18 cellular contexts compared by ENCODE assay signal in the genomic region with DNA sequence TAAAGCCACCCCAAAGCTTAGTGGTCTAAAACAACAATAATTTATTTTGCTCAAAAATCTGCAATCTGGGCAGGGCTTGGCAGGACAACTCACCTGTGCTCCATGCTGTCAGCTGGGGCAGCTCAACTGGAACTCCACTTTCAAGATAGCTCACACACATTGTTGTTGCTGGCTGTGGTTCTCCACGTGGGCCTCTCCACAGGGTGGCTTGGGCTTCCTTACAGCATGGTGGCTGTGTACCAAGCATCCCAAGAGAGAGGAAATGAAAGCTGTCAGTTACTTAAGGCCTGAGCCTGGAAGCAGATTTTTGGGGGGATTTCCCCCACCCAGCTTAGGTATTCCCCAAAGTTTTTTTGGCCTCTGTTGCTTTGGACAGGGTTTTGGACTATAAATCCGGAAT.
DNase-seq lines count a peak whose midpoint lies in the region; ATAC-seq and TF ChIP-seq lines count a peak whose summit lies in the region.
"Had no signal": no experiment of that assay in that cellular context is flagged by ENCODE, and none has a peak within 500 bp of the region (broad histone marks: within the 10 kb centered on the region; RNA-seq: fewer than 3 reads in every experiment).

No MANE protein-coding gene starts in this region.

- no peaks in the 10 kb centered on the region for H3K36me3 Mint-ChIP-seq in activated CD8-positive, alpha-beta T cell treated with anti-CD3 and anti-CD28 coated beads for 36 hours (ENCODE audit: low read depth)
- peaks cover 1% of the 10 kb centered on the region for H3K36me3 Mint-ChIP-seq in activated CD8-positive, alpha-beta T cell treated with anti-CD3 and anti-CD28 coated beads, Interleukin-2, amount 10 ng/mL, durations not matched to agents 7 days and 5 days (ENCODE audit: low read depth)
- H3K36me3 Mint-ChIP-seq in stimulated activated naive B cell treated with anti-CD40 and anti-IgM and Interleukin-4, amounts not matched to agents 10 μg/mL and 1 μg/mL and 100 μg/mL, for 72 hours = peaks cover 0 to 8% of the 10 kb centered on the region in 2 donors
- no peaks in the 10 kb centered on the region for H3K36me3 Mint-ChIP-seq in GM23338 (ENCODE audit: low read depth)
- H3K36me3 Mint-ChIP-seq: CD4-positive, CD25-positive, alpha-beta regulatory T cell had no signal

- no peaks in the 10 kb centered on the region for H3K79me2 ChIP-seq in GM23338 (replicated peaks; ENCODE audit: insufficient read depth)

- H3K4me1 Mint-ChIP-seq in activated CD8-positive, alpha-beta T cell treated with anti-CD3 and anti-CD28 coated beads for 36 hours (ENCODE audit: low read depth) = peaks cover 12% of the 10 kb centered on the region
- peaks cover 18% of the 10 kb centered on the region for H3K4me1 Mint-ChIP-seq in activated CD8-positive, alpha-beta T cell treated with anti-CD3 and anti-CD28 coated beads, Interleukin-2, amount 10 ng/mL, durations not matched to agents 7 days and 5 days (ENCODE audit: low read depth)
- H3K4me1 Mint-ChIP-seq in stimulated activated naive B cell treated with anti-CD40 and anti-IgM and Interleukin-4, amounts not matched to agents 10 μg/mL and 1 μg/mL and 100 μg/mL, for 72 hours = peaks cover 6 to 20% of the 10 kb centered on the region in 2 donors
- H3K4me1 Mint-ChIP-seq in GM23338 = peaks cover 8% of the 10 kb centered on the region; the same call in 2 of the 3 replicates

- no peak overlapping the region for H3K4me3 Mint-ChIP-seq in activated CD8-positive, alpha-beta T cell treated with anti-CD3 and anti-CD28 coated beads for 36 hours
- no peak overlapping the region for H3K4me3 Mint-ChIP-seq in activated CD8-positive, alpha-beta T cell treated with anti-CD3 and anti-CD28 coated beads, Interleukin-2, amount 10 ng/mL, durations not matched to agents 7 days and 5 days
- no peak overlapping the region for H3K4me3 Mint-ChIP-seq in stimulated activated naive B cell treated with anti-CD40 and anti-IgM and Interleukin-4, amounts not matched to agents 10 μg/mL and 1 μg/mL and 100 μg/mL, for 72 hours
- no peak overlapping the region for H3K4me3 Mint-ChIP-seq in GM23338

- H3K4me1 ChIP-seq in GM23338 (ENCODE audit: insufficient read depth) = 0 out of 2 replicates have a peak, but pooled peaks cover 6% of the 10 kb centered on the region

- DNase-seq in activated CD8-positive, alpha-beta T cell treated with anti-CD3 and anti-CD28 coated beads for 36 hours = peak; percentile 7
- DNase-seq in activated CD8-positive, alpha-beta T cell treated with anti-CD3 and anti-CD28 coated beads, Interleukin-2, amount 10 ng/mL, durations not matched to agents 7 days and 5 days = no peak
- DNase-seq in GM12865 (ENCODE audit: low read depth) = peak; percentile 57
- DNase-seq in MV-4-11 (lab: John Stamatoyannopoulos, UW) = peak; percentile 45
- peak; percentile 37 for DNase-seq in stimulated activated naive B cell treated with anti-CD40 and anti-IgM and Interleukin-4, amounts not matched to agents 10 μg/mL and 1 μg/mL and 100 μg/mL, for 72 hours
- no peak for DNase-seq in amniotic stem cell (lab: John Stamatoyannopoulos, UW)
- DNase-seq in GM23338 (ENCODE audit: low spot score) = no peak
- DNase-seq: AML-193; Calu3; CD4-positive, CD25-positive, alpha-beta regulatory T cell; DMS 273 treated with DMSO at 0.1 percent for 48 hours; DMS79 treated with DMSO at 0.1 percent for 48 hours; EL; GM23248; H7; IMR-90; KG1 had no signal

- H2AFZ ChIP-seq in GM23338 = no peak overlapping the region
- H2AFZ ChIP-seq: GM23248 had no signal

- no peak overlapping the region for H3K27ac Mint-ChIP-seq in activated CD8-positive, alpha-beta T cell treated with anti-CD3 and anti-CD28 coated beads for 36 hours
- H3K27ac Mint-ChIP-seq in activated CD8-positive, alpha-beta T cell treated with anti-CD3 and anti-CD28 coated beads, Interleukin-2, amount 10 ng/mL, durations not matched to agents 7 days and 5 days = no peak overlapping the region
- peak overlapping the region; percentile 62 for H3K27ac Mint-ChIP-seq in stimulated activated naive B cell treated with anti-CD40 and anti-IgM and Interleukin-4, amounts not matched to agents 10 μg/mL and 1 μg/mL and 100 μg/mL, for 72 hours
- no peak overlapping the region for H3K27ac Mint-ChIP-seq in GM23338
- H3K27ac Mint-ChIP-seq: CD4-positive, CD25-positive, alpha-beta regulatory T cell had no signal

- no peaks in the 10 kb centered on the region for H4K20me1 ChIP-seq in GM23338 (replicated peaks; ENCODE audit: insufficient read depth)
- H4K20me1 ChIP-seq: BLaER1 treated with 17β-estradiol and CSF1 and Interleukin-3, amounts not matched to agents 10 nM and 100 nM had no signal

- no peak overlapping the region for H3K4me3 ChIP-seq in GM12865 (ENCODE audit: low read depth, low read length)
- H3K4me3 ChIP-seq in GM23338 = no peak overlapping the region
- H3K4me3 ChIP-seq: BLaER1 treated with 17β-estradiol and CSF1 and Interleukin-3, amounts not matched to agents 10 nM and 100 nM; GM23248 had no signal

- H3F3A ChIP-seq in GM23338 (replicated peaks; ENCODE audit: low read depth) = no peaks in the 10 kb centered on the region; the same call in 1 of the 2 replicates

- POLR2A ChIA-PET in activated CD8-positive, alpha-beta T cell treated with anti-CD3 and anti-CD28 coated beads for 36 hours (lab: Charles Lee) = no interaction called here
- POLR2A ChIA-PET in activated CD8-positive, alpha-beta T cell treated with anti-CD3 and anti-CD28 coated beads, Interleukin-2, amount 10 ng/mL, durations not matched to agents 7 days and 5 days (lab: Charles Lee) = no interaction called here

- no peak for ATAC-seq in activated CD8-positive, alpha-beta T cell treated with anti-CD3 and anti-CD28 coated beads for 36 hours
- no peak for ATAC-seq in activated CD8-positive, alpha-beta T cell treated with anti-CD3 and anti-CD28 coated beads, Interleukin-2, amount 10 ng/mL, durations not matched to agents 7 days and 5 days
- ATAC-seq in stimulated activated naive B cell treated with anti-CD40 and anti-IgM and Interleukin-4, amounts not matched to agents 10 μg/mL and 1 μg/mL and 100 μg/mL, for 72 hours (replicated peaks) = peak in 1 of 2 donors; percentile 33
- ATAC-seq in GM23338 = no peak

- peaks cover 3% of the 10 kb centered on the region for H3K27me3 Mint-ChIP-seq in activated CD8-positive, alpha-beta T cell treated with anti-CD3 and anti-CD28 coated beads for 36 hours
- peaks cover 4% of the 10 kb centered on the region for H3K27me3 Mint-ChIP-seq in activated CD8-positive, alpha-beta T cell treated with anti-CD3 and anti-CD28 coated beads, Interleukin-2, amount 10 ng/mL, durations not matched to agents 7 days and 5 days (ENCODE audit: low read depth)
- H3K27me3 Mint-ChIP-seq in stimulated activated naive B cell treated with anti-CD40 and anti-IgM and Interleukin-4, amounts not matched to agents 10 μg/mL and 1 μg/mL and 100 μg/mL, for 72 hours = peaks cover 0 to 7% of the 10 kb centered on the region in 2 donors
- peaks cover 20% of the 10 kb centered on the region for H3K27me3 Mint-ChIP-seq in GM23338 (ENCODE audit: insufficient read depth, low read depth, poor library complexity)
- H3K27me3 Mint-ChIP-seq: CD4-positive, CD25-positive, alpha-beta regulatory T cell had no signal

- CTCF ChIA-PET in activated CD8-positive, alpha-beta T cell treated with anti-CD3 and anti-CD28 coated beads for 36 hours (lab: Charles Lee) = no interaction called here
- CTCF ChIA-PET in activated CD8-positive, alpha-beta T cell treated with anti-CD3 and anti-CD28 coated beads, Interleukin-2, amount 10 ng/mL, durations not matched to agents 7 days and 5 days (lab: Charles Lee) = no interaction called here

- intact Hi-C loops in activated CD8-positive, alpha-beta T cell treated with anti-CD3 and anti-CD28 coated beads for 36 hours (cut with micrococcal nuclease) = loop anchor here (10.0 kb wide), 1 partner anchor 78 kb away; a partner anchor contains a TSS

- H3K27ac ChIP-seq in GM23338 (ENCODE audit: low read depth) = no peak overlapping the region
- H3K27ac ChIP-seq: BLaER1 treated with 17β-estradiol and CSF1 and Interleukin-3, amounts not matched to agents 10 nM and 100 nM; GM23248 had no signal

- no peak overlapping the region for H3K4me2 ChIP-seq in GM23338
- H3K4me2 ChIP-seq: BLaER1 treated with 17β-estradiol and CSF1 and Interleukin-3, amounts not matched to agents 10 nM and 100 nM had no signal

- H3K9me2 ChIP-seq in GM23338 (ENCODE audit: insufficient read depth) = no peaks in the 10 kb centered on the region

- no peak for TF ChIP-seq CTCF in activated CD8-positive, alpha-beta T cell treated with anti-CD3 and anti-CD28 coated beads for 36 hours (IDR thresholded peaks at IDR 0.05)
- no peak for TF ChIP-seq CTCF in GM12865 (IDR thresholded peaks at IDR 0.05; ENCODE audit: insufficient read depth, low read depth, low read length, missing control alignments)
- TF ChIP-seq CTCF in GM23338 (conservative IDR thresholded peaks at IDR 0.05; ENCODE audit: low read depth in 2 of 2) = no peak

- no peaks in the 10 kb centered on the region for H3K36me3 ChIP-seq in GM23338 (ENCODE audit: insufficient read depth)
- H3K36me3 ChIP-seq: BLaER1 treated with 17β-estradiol and CSF1 and Interleukin-3, amounts not matched to agents 10 nM and 100 nM had no signal

- H3K9me3 Mint-ChIP-seq in activated CD8-positive, alpha-beta T cell treated with anti-CD3 and anti-CD28 coated beads for 36 hours = no peaks in the 10 kb centered on the region
- H3K9me3 Mint-ChIP-seq in activated CD8-positive, alpha-beta T cell treated with anti-CD3 and anti-CD28 coated beads, Interleukin-2, amount 10 ng/mL, durations not matched to agents 7 days and 5 days (ENCODE audit: insufficient read depth) = no peaks in the 10 kb centered on the region
- H3K9me3 Mint-ChIP-seq in stimulated activated naive B cell treated with anti-CD40 and anti-IgM and Interleukin-4, amounts not matched to agents 10 μg/mL and 1 μg/mL and 100 μg/mL, for 72 hours = peaks cover 0 to 2% of the 10 kb centered on the region in 2 donors
- H3K9me3 Mint-ChIP-seq in GM23338 = 0 out of 3 replicates have a peak, but pooled peaks cover 2% of the 10 kb centered on the region

- peaks cover 48% of the 10 kb centered on the region for H3K27me3 ChIP-seq in GM23338 (ENCODE audit: insufficient read depth)

TF ChIP-seq in GM23338, 12 proteins besides CTCF, POLR2A, EP300 and RAD21 (continues in another document):
- TF ChIP-seq STAT1 (IDR thresholded peaks at IDR 0.05; ENCODE audit: unreplicated experiment) = no peak

Comparison
In these comparisons a context has a peak if more than half of its experiments do, and no peak if none do; other contexts are left out.
1. DNase-seq: peak in activated CD8-positive, alpha-beta T cell treated with anti-CD3 and anti-CD28 coated beads for 36 hours (single experiment), GM12865 (single experiment), MV-4-11 (single experiment) and stimulated activated naive B cell treated with anti-CD40 and anti-IgM and Interleukin-4, amounts not matched to agents 10 μg/mL and 1 μg/mL and 100 μg/mL, for 72 hours (single experiment); none in activated CD8-positive, alpha-beta T cell treated with anti-CD3 and anti-CD28 coated beads, Interleukin-2, amount 10 ng/mL, durations not matched to agents 7 days and 5 days (single experiment), amniotic stem cell (single experiment) and GM23338 (single experiment).